Comparison of ENCODE assay signal across 16 cellular contexts in the genomic region with DNA sequence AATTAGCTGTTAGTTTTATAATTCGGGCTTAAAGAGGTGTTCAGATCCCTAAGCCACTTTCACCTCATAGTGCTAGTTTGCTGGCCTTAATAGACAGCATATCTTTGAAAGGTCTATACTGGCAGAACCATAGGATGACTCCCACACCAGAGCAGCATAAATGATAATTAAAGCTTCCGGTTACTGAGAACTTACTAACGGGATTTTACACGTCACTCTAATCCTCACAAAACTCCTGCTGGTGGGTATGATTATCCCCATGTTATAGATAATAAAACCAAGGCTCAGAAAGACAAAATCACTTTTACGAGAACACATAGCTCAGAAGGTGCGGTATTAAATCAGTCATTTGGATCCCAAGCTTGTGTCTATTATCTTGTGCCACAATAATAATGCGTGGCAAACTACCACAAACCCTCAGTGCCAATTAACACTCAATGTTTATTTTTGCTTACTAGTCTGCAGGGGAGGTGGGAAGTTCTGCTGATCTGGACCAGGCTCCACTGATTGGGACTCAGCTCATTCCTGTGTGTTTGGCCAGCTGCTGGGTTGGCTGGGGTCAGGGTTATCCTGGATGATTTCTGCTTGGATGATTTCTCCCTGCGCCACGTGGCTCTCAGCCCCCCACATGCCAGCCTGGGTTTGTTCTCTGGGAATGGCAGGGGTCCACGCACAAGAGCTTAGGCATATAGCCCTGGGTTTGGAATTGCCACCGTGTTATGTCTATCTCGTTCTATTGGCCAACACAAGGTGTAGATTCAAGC.
"Had no signal": no experiment of that assay in that cellular context is flagged by ENCODE, and none has a peak within 500 bp of the region (broad histone marks: within the 10 kb centered on the region; RNA-seq: fewer than 3 reads in every experiment).

No MANE protein-coding gene starts in this region.

- H3K27me3 ChIP-seq: gastrocnemius medialis, left lung, neutrophil, sigmoid colon, thyroid gland had no signal

- H3K36me3 ChIP-seq: gastrocnemius medialis, left lung, lower lobe of right lung, neutrophil, sigmoid colon, thyroid gland had no signal

- H3K4me3 ChIP-seq: gastrocnemius medialis, left lung, lower lobe of right lung, psoas muscle, sigmoid colon, thyroid gland had no signal

- H3K4me1 ChIP-seq: gastrocnemius medialis, left lung, lower lobe of right lung, psoas muscle, sigmoid colon, thyroid gland had no signal

- ATAC-seq: esophagus mucosa; gastrocnemius medialis; lower lobe of right lung; naive thymus-derived CD4-positive, alpha-beta T cell; psoas muscle had no signal

- H3K27ac ChIP-seq: gastrocnemius medialis, left lung, lower lobe of right lung, neutrophil, psoas muscle, sigmoid colon, thyroid gland had no signal

- DNase-seq: effector memory CD4-positive, alpha-beta T cell; gastrocnemius medialis; glutamatergic neuron; islet precursor cell; left lung; lower lobe of right lung; midbrain; naive thymus-derived CD4-positive, alpha-beta T cell; psoas muscle; sigmoid colon; small intestine; stimulated activated CD4-positive, alpha-beta T cell treated with anti-CD3 and anti-CD28 coated beads, Interleukin-12 subunit alpha, Interleukin-12 subunit beta, amount 100 ng/mL, for 4 hours; stimulated activated naive CD4-positive, alpha-beta T cell treated with Interleukin-2 at 50 U/mL for 16 hours; thyroid gland had no signal

- H3K9me3 ChIP-seq: gastrocnemius medialis, left lung, lower lobe of right lung, neutrophil, psoas muscle, thyroid gland had no signal
